2 cellular contexts compared by ENCODE assay signal in the genomic region with DNA sequence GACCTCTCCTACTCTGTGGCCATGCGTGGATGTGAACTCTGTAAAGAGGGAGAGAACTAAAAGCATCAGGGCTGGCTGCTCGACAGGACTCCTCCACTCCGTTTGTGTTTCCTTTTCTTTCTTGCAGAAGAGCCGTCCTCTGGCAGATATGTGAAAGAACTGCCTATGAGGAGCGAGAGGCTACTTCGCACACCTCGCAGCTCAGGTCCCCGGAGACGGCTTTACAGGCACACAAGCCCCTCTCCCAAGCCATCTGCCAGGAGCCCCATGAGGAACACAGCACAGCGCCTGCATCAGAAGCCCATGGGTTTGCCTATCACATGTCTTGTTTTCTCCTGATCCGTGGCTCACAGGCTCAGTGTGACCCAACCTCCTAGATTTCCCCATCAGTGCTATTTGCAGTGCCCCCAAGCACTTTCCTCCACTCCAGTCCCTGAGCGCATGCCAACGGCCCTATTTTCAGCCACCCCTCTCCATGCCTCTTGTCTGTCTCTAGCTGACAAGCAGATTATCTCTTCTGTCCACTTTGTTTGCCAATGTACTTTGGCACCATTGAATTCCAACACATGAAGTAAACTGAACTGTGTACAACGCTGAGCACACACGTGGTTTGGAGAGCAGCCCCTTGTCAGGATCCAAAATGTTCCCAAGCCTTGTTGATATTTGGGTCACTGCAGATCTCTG.
TF ChIP-seq lines count a peak whose summit lies in the region.

No MANE protein-coding gene starts in this region.

TF ChIP-seq in IMR-90, 13 proteins besides CTCF, POLR2A, EP300 and RAD21:
- TF ChIP-seq CEBPB (IDR thresholded peaks at IDR 0.05; ENCODE audit: low read depth, low read length) (no peak), CHD1 (IDR thresholded peaks at IDR 0.05; ENCODE audit: low read depth, low read length) (no peak), BHLHE40 (IDR thresholded peaks at IDR 0.05; ENCODE audit: low read depth, low read length) (no peak), MAZ (IDR thresholded peaks at IDR 0.05; ENCODE audit: borderline replicate concordance, low read depth, low read length) (no peak), RCOR1 (IDR thresholded peaks at IDR 0.05; ENCODE audit: insufficient replicate concordance, low read length) (no peak), RFX5 (IDR thresholded peaks at IDR 0.05; ENCODE audit: low read depth, low read length) (no peak), SMC3 (IDR thresholded peaks at IDR 0.05; ENCODE audit: low read depth, low read length) (no peak), MAFK (IDR thresholded peaks at IDR 0.05; ENCODE audit: low read depth, low read length) (no peak), MXI1 (IDR thresholded peaks at IDR 0.05; ENCODE audit: borderline replicate concordance, low read depth, low read length) (no peak), FOS (IDR thresholded peaks at IDR 0.05; ENCODE audit: low read depth, low read length) (no peak), NFE2L2 (IDR thresholded peaks at IDR 0.05; ENCODE audit: low read depth, low read length) (no peak)
- TF ChIP-seq, protein P1, sequence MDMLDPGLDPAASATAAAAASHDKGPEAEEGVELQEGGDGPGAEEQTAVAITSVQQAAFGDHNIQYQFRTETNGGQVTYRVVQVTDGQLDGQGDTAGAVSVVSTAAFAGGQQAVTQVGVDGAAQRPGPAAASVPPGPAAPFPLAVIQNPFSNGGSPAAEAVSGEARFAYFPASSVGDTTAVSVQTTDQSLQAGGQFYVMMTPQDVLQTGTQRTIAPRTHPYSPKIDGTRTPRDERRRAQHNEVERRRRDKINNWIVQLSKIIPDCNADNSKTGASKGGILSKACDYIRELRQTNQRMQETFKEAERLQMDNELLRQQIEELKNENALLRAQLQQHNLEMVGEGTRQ (IDR thresholded peaks at IDR 0.05; ENCODE audit: low read depth, low read length) = no peak
- TF ChIP-seq, protein P2, sequence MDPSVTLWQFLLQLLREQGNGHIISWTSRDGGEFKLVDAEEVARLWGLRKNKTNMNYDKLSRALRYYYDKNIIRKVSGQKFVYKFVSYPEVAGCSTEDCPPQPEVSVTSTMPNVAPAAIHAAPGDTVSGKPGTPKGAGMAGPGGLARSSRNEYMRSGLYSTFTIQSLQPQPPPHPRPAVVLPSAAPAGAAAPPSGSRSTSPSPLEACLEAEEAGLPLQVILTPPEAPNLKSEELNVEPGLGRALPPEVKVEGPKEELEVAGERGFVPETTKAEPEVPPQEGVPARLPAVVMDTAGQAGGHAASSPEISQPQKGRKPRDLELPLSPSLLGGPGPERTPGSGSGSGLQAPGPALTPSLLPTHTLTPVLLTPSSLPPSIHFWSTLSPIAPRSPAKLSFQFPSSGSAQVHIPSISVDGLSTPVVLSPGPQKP (IDR thresholded peaks at IDR 0.05; ENCODE audit: borderline replicate concordance, low read depth, low read length) = no peak

TF ChIP-seq in liver, 16 proteins besides CTCF, POLR2A, EP300 and RAD21:
- TF ChIP-seq TAF1 (conservative IDR thresholded peaks at IDR 0.05) (no peak), YY1 (IDR thresholded peaks at IDR 0.05) (peak; percentile 90), FOXA1 (IDR thresholded peaks at IDR 0.05) (peak; percentile 97), GABPA (IDR thresholded peaks at IDR 0.05 in 1 of 2, conservative IDR thresholded peaks at IDR 0.05 in 1 of 2) (peak in 1 of 2 donors; percentile 16), MAX (IDR thresholded peaks at IDR 0.05) (peak; percentile 83), HNF4G (IDR thresholded peaks at IDR 0.05) (peak; percentile 58), EGR1 (IDR thresholded peaks at IDR 0.05; ENCODE audit: low read depth in 2 of 2) (no peak), HNF4A (conservative IDR thresholded peaks at IDR 0.05) (peak; percentile 86 to 93), REST (IDR thresholded peaks at IDR 0.05) (peak; percentile 83), JUND (IDR thresholded peaks at IDR 0.05) (peak; percentile 75 to 88), FOXA2 (IDR thresholded peaks at IDR 0.05) (peak; percentile 98), SP1 (IDR thresholded peaks at IDR 0.05) (peak; percentile 94), RXRA (IDR thresholded peaks at IDR 0.05) (peak; percentile 80 to 85), NR2F2 (IDR thresholded peaks at IDR 0.05) (peak; percentile 40)
- TF ChIP-seq, protein P3, sequence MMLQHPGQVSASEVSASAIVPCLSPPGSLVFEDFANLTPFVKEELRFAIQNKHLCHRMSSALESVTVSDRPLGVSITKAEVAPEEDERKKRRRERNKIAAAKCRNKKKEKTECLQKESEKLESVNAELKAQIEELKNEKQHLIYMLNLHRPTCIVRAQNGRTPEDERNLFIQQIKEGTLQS (IDR thresholded peaks at IDR 0.05) = peak; percentile 42
- TF ChIP-seq, protein P4, sequence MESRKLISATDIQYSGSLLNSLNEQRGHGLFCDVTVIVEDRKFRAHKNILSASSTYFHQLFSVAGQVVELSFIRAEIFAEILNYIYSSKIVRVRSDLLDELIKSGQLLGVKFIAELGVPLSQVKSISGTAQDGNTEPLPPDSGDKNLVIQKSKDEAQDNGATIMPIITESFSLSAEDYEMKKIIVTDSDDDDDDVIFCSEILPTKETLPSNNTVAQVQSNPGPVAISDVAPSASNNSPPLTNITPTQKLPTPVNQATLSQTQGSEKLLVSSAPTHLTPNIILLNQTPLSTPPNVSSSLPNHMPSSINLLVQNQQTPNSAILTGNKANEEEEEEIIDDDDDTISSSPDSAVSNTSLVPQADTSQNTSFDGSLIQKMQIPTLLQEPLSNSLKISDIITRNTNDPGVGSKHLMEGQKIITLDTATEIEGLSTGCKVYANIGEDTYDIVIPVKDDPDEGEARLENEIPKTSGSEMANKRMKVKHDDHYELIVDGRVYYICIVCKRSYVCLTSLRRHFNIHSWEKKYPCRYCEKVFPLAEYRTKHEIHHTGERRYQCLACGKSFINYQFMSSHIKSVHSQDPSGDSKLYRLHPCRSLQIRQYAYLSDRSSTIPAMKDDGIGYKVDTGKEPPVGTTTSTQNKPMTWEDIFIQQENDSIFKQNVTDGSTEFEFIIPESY (IDR thresholded peaks at IDR 0.05) = peak; percentile 74
